In the genomic region with DNA sequence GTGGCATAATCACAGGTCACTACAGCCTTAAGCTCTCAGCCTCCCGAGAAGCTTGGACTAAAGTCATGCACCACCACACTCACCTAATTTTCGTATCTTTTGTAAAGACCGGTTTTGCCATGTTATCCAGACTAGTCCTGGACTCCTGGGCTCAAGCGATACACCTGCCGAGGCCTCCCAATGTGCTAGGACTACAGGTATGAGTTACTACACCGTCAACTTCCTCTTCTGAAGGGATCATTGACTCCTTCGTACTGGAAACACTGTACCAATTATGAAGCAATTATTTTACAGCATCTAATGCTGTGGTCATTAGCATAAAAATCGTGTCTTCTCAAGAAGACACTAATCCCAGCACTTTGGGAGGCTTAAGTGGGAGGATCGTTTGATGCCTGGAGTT, we compare ENCODE assay signal across 25 cellular contexts. TPM values are rescaled to one million over a fixed set of nuclear protein-coding genes. Genes with fewer than 3 reads are reported as not detected.
A peak's percentile ranks its signal among the peaks of the same experiment; 100 is the strongest.
DNase-seq lines count a peak whose midpoint lies in the region; ATAC-seq and TF ChIP-seq lines count a peak whose summit lies in the region.
"Had no signal": no experiment of that assay in that cellular context is flagged by ENCODE, and none has a peak within 500 bp of the region (broad histone marks: within the 10 kb centered on the region; RNA-seq: fewer than 3 reads in every experiment).

No MANE protein-coding gene starts in this region.

- no peaks in the 10 kb centered on the region; the same call in 1 of the 2 replicates for H3K4me1 ChIP-seq in H9 (ENCODE audit: insufficient read depth, low read length)
- peaks cover 31% of the 10 kb centered on the region for H3K4me1 ChIP-seq in OCI-LY1 (ENCODE audit: insufficient read depth, low read length, severe bottlenecking)
- peaks cover 0 to 2% of the 10 kb centered on the region in 2 experiments for H3K4me1 ChIP-seq in trophoblast cell (ENCODE audit: control insufficient read depth in 1 of 2, insufficient read depth in 2 of 2, low read length in 2 of 2)
- H3K4me1 ChIP-seq in right cardiac atrium (ENCODE audit: control insufficient read depth, insufficient read depth, low read length), result peaks cover 4% of the 10 kb centered on the region

- no peak overlapping the region for H2BK15ac ChIP-seq in H9 (ENCODE audit: low read depth, low read length)

- TF ChIP-seq CTCF in H9 (conservative IDR thresholded peaks at IDR 0.05), result no peak
- no peak for TF ChIP-seq CTCF in OCI-LY1 (IDR thresholded peaks at IDR 0.05; ENCODE audit: low read length)

- H3K4me3 ChIP-seq in OCI-LY1 (ENCODE audit: low read depth, low read length, poor library complexity, severe bottlenecking) (no peak overlapping the region), trophoblast cell (ENCODE audit: low read depth, low read length) (no peak overlapping the region), right cardiac atrium (ENCODE audit: low read length) (no peak overlapping the region)
- H3K4me3 ChIP-seq: heart left ventricle, sigmoid colon, stomach, transverse colon had no signal

- H3K4me1 Mint-ChIP-seq in H9, result peaks cover 30 to 47% of the 10 kb centered on the region in 2 experiments

- peaks cover 29% of the 10 kb centered on the region; the same call in 1 of the 2 replicates for H3K79me2 ChIP-seq in H9 (ENCODE audit: insufficient read depth, low read length)
- H3K79me2 ChIP-seq in OCI-LY1 (ENCODE audit: insufficient read depth, low read length), result peaks cover 95% of the 10 kb centered on the region
- H3K79me2 ChIP-seq in trophoblast cell (ENCODE audit: control insufficient read depth, insufficient read depth, low read length, poor library complexity), result peaks cover 7% of the 10 kb centered on the region

- no peak for ATAC-seq in right cardiac atrium
- ATAC-seq: heart left ventricle, left colon had no signal

- H3K9me3 ChIP-seq in H9 (ENCODE audit: control insufficient read depth, low read depth, low read length) (no peaks in the 10 kb centered on the region), OCI-LY1 (ENCODE audit: low read length) (no peaks in the 10 kb centered on the region), trophoblast cell (ENCODE audit: insufficient read depth, low read depth, low read length) (no peaks in the 10 kb centered on the region), right cardiac atrium (ENCODE audit: control insufficient read depth, low read length) (no peaks in the 10 kb centered on the region)
- H3K9me3 ChIP-seq: heart left ventricle, sigmoid colon, SK-N-SH, stomach, transverse colon had no signal

- no peak overlapping the region for H4K8ac ChIP-seq in H9 (replicated peaks; ENCODE audit: insufficient read length, low read depth, low read length)
- H4K8ac ChIP-seq in trophoblast cell (ENCODE audit: low read depth, low read length), result no peak overlapping the region

- H3F3A ChIP-seq in OCI-LY1 (ENCODE audit: insufficient read depth, low read length), result no peaks in the 10 kb centered on the region

- no peak overlapping the region for H2AFZ ChIP-seq in H9 (ENCODE audit: low read length)
- H2AFZ ChIP-seq in OCI-LY1 (ENCODE audit: low read length), result no peak overlapping the region
- no peak overlapping the region for H2AFZ ChIP-seq in trophoblast cell (ENCODE audit: insufficient read depth, low read length, poor library complexity)

- H3K4me2 ChIP-seq in H9 (ENCODE audit: insufficient read depth, insufficient read length, low read length), result no peak overlapping the region
- no peak overlapping the region; the same call in 1 of the 2 replicates for H3K4me2 ChIP-seq in OCI-LY1 (ENCODE audit: low read length)
- no peak overlapping the region for H3K4me2 ChIP-seq in trophoblast cell (ENCODE audit: low read length)
- H3K4me2 ChIP-seq: SK-N-SH had no signal

- no peaks in the 10 kb centered on the region for H3K9me3 Mint-ChIP-seq in H9
- H3K9me3 Mint-ChIP-seq: CD4-positive, alpha-beta memory T cell had no signal

- no CpG with 5 or more reads among the region's 9 CpGs for WGBS in H9 (ENCODE audit: extremely low coverage, insufficient read length, low lambda C conversion rate)
- no CpG with 5 or more reads among the region's 9 CpGs for WGBS in trophoblast cell (ENCODE audit: extremely low coverage, insufficient coverage, insufficient read length)
- WGBS in right cardiac atrium, result 90% methylated on average over 9 of the region's 9 CpGs

- intact Hi-C loops in right cardiac atrium (cut with DNase I), result no loop called here

- H3K4ac ChIP-seq in H9 (ENCODE audit: low read depth, low read length) (no peak overlapping the region), trophoblast cell (ENCODE audit: low read depth, low read length) (peak overlapping the region; percentile 70)

- no peak overlapping the region for H3K18ac ChIP-seq in H9 (ENCODE audit: insufficient read length, low read depth, low read length)
- no peak overlapping the region for H3K18ac ChIP-seq in trophoblast cell (ENCODE audit: low read length)

- H2BK12ac ChIP-seq in H9 (ENCODE audit: insufficient read length, low read depth, low read length) (no peak overlapping the region), trophoblast cell (ENCODE audit: low read length) (no peak overlapping the region)

- no peak overlapping the region for H3K56ac ChIP-seq in H9 (ENCODE audit: insufficient read length, low read depth, low read length)

- H3K23me2 ChIP-seq in H9 (ENCODE audit: insufficient read length, low read depth, low read length, poor library complexity, severe bottlenecking), result no peaks in the 10 kb centered on the region

- no peak overlapping the region for H3T11ph ChIP-seq in H9 (ENCODE audit: low read length)

- H3K27ac Mint-ChIP-seq in H9, result peak overlapping the region in 2 of 3 experiments; percentile 2 to 23; a peak in 2 of 7 replicates
- H3K27ac Mint-ChIP-seq: progenitor cell of endocrine pancreas had no signal

- no peaks in the 10 kb centered on the region for H3K9me2 ChIP-seq in OCI-LY1 (ENCODE audit: low read depth, low read length)
- H3K9me2 ChIP-seq: SK-N-SH had no signal

- H3K23ac ChIP-seq in H9 (ENCODE audit: insufficient read length, low read depth, low read length) (no peak overlapping the region), trophoblast cell (ENCODE audit: low read length) (no peak overlapping the region)

- no peak overlapping the region for H3K14ac ChIP-seq in H9 (ENCODE audit: insufficient read depth, low read length)
- H3K14ac ChIP-seq in trophoblast cell (ENCODE audit: low read length), result no peak overlapping the region

- no peak overlapping the region for H4K5ac ChIP-seq in H9 (ENCODE audit: insufficient read length, low read depth, low read length)

- H3K9ac ChIP-seq in H9 (ENCODE audit: extremely low read depth, insufficient read length, low read length) (no peak overlapping the region), OCI-LY1 (ENCODE audit: low read length) (no peak overlapping the region), trophoblast cell (ENCODE audit: low read length) (no peak overlapping the region)
- H3K9ac ChIP-seq: SK-N-SH had no signal

- no peak overlapping the region for H2AK5ac ChIP-seq in H9 (ENCODE audit: insufficient read length, low read length)
- no peak overlapping the region for H2AK5ac ChIP-seq in trophoblast cell (ENCODE audit: low read length)

- no peak overlapping the region for H4K91ac ChIP-seq in H9 (ENCODE audit: insufficient read length, low read depth, low read length)
- H4K91ac ChIP-seq in trophoblast cell (ENCODE audit: low read depth, low read length), result no peak overlapping the region

- H2BK120ac ChIP-seq in H9 (ENCODE audit: low read depth, low read length, poor library complexity, severe bottlenecking), result no peak overlapping the region
- H2BK120ac ChIP-seq in trophoblast cell (ENCODE audit: insufficient read depth, low read length, poor library complexity), result no peak overlapping the region

- H2BK5ac ChIP-seq in H9 (ENCODE audit: insufficient read length, low read length) (no peak overlapping the region), trophoblast cell (ENCODE audit: low read depth, low read length, poor library complexity) (no peak overlapping the region)

- H3K27me3 Mint-ChIP-seq in H9 (ENCODE audit: low read depth), result no peaks in the 10 kb centered on the region
- H3K27me3 Mint-ChIP-seq: CD4-positive, alpha-beta memory T cell; progenitor cell of endocrine pancreas had no signal

- H3K79me1 ChIP-seq in H9 (ENCODE audit: insufficient read depth, low read depth, low read length, poor library complexity, severe bottlenecking), result peaks cover 10% of the 10 kb centered on the region
- H3K79me1 ChIP-seq in trophoblast cell (ENCODE audit: low read length), result no peaks in the 10 kb centered on the region

- peak; percentile 13 for DNase-seq in NCI-H82 (lab: John Stamatoyannopoulos, UW)
- DNase-seq in NCI-H82 treated with DMSO at 0.1 percent for 48 hours (lab: John Stamatoyannopoulos, UW; ENCODE audit: unreplicated experiment), result no peak
- DNase-seq in H9, result no peak
- no peak for DNase-seq in trophoblast cell
- no peak for DNase-seq in right cardiac atrium
- DNase-seq in kidney tubule cell (ENCODE audit: low spot score), result no peak
- no peak for DNase-seq in SW480 (ENCODE audit: low spot score)
- DNase-seq: 8988T; activated CD4-positive, alpha-beta T cell treated with anti-CD3 and anti-CD28 coated beads, Interleukin-2, amount 50 U/mL, for 4 hours; activated CD4-positive, CD25-positive, alpha-beta regulatory T cell; activated gamma-delta T cell treated with Interleukin-2 at 50 U/mL for 16 hours; CD4-positive, alpha-beta memory T cell; effector CD4-positive, alpha-beta T cell; IMR-90; left colon; NCI-H1436 treated with DMSO at 0.1 percent for 48 hours; sigmoid colon; SK-N-SH; stimulated activated CD4-positive, alpha-beta T cell treated with anti-CD3 and anti-CD28 coated beads, Interleukin-15, amount 100 ng/mL, for 24 hours; stomach; T1000; transverse colon had no signal

- H3K27ac ChIP-seq in H9 (ENCODE audit: insufficient read length, low read depth, low read length) (no peak overlapping the region), OCI-LY1 (ENCODE audit: low read depth, low read length, poor library complexity, severe bottlenecking) (peak overlapping the region; percentile 3), trophoblast cell (ENCODE audit: low read depth, low read length) (no peak overlapping the region), right cardiac atrium (ENCODE audit: low read length) (no peak overlapping the region)
- H3K27ac ChIP-seq: heart left ventricle, sigmoid colon, stomach, transverse colon had no signal

- H3K36me3 Mint-ChIP-seq in H9 (ENCODE audit: insufficient read depth in 1 of 3, low read depth in 3 of 3), result peaks cover 0 to 9% (median 2%) of the 10 kb centered on the region in 3 experiments; a peak in 2 of 7 replicates

- no peak overlapping the region for H2BK20ac ChIP-seq in H9 (ENCODE audit: low read depth, low read length, poor library complexity, severe bottlenecking)

- H3K36me3 ChIP-seq in OCI-LY1 (ENCODE audit: insufficient read depth, low read length), result peaks cover 14% of the 10 kb centered on the region
- peaks cover 0 to 2% of the 10 kb centered on the region in 2 experiments for H3K36me3 ChIP-seq in trophoblast cell (ENCODE audit: control insufficient read depth in 1 of 2, insufficient read depth in 2 of 2, low read length in 2 of 2)
- H3K36me3 ChIP-seq: sigmoid colon, transverse colon had no signal

- H3K27me3 ChIP-seq in H9 (ENCODE audit: insufficient read depth, low read length) (no peaks in the 10 kb centered on the region), OCI-LY1 (ENCODE audit: insufficient read depth, low read length) (no peaks in the 10 kb centered on the region), trophoblast cell (ENCODE audit: insufficient read depth, low read length) (no peaks in the 10 kb centered on the region), right cardiac atrium (ENCODE audit: control insufficient read depth, insufficient read depth) (no peaks in the 10 kb centered on the region)
- H3K27me3 ChIP-seq: heart left ventricle, sigmoid colon, stomach, transverse colon had no signal

- no peak overlapping the region for H4K12ac ChIP-seq in trophoblast cell (ENCODE audit: low read depth, low read length)

- H4K20me1 ChIP-seq in H9 (ENCODE audit: control insufficient read depth, insufficient read depth, insufficient read length) (no peaks in the 10 kb centered on the region), OCI-LY1 (ENCODE audit: insufficient read depth, low read length) (no peaks in the 10 kb centered on the region)

- H3K4me3 Mint-ChIP-seq in H9, result no peak overlapping the region

RNA-seq across cellular contexts. Expression of gene PDS5A, which starts 35.2 kb away (rescaled TPM):
- total RNA-seq in H9 (2021) (65.0 and 65.4 TPM in 2 replicates), right cardiac atrium (10 to 100 TPM; 30.0 to 37.3 (median 36.5) TPM)
- 32.5 and 33.8 TPM in 2 replicates for polyA plus RNA-seq in trophoblast cell (2013)
- 13.9 TPM for polyA plus RNA-seq in right cardiac atrium
